ENCODE assay signal across 18 cellular contexts in genomic region chr13:72113070-72113469, GRCh38.
A peak's percentile ranks its signal among the peaks of the same experiment; 100 is the strongest.
DNase-seq lines count a peak whose midpoint lies in the region; ATAC-seq and TF ChIP-seq lines count a peak whose summit lies in the region.
"Had no signal": no experiment of that assay in that cellular context is flagged by ENCODE, and none has a peak within 500 bp of the region (broad histone marks: within the 10 kb centered on the region; RNA-seq: fewer than 3 reads in every experiment).

No MANE protein-coding gene starts in this region.

- H3K27ac Mint-ChIP-seq in activated CD8-positive, alpha-beta T cell treated with anti-CD3 and anti-CD28 coated beads for 36 hours: no peak overlapping the region
- no peak overlapping the region for H3K27ac Mint-ChIP-seq in activated CD8-positive, alpha-beta T cell treated with anti-CD3 and anti-CD28 coated beads, Interleukin-2, amount 10 ng/mL, durations not matched to agents 7 days and 5 days
- H3K27ac Mint-ChIP-seq: CD14-positive monocyte; CD4-positive, alpha-beta memory T cell; H9; IgD-negative memory B cell had no signal

- H3K4me1 Mint-ChIP-seq in activated CD8-positive, alpha-beta T cell treated with anti-CD3 and anti-CD28 coated beads for 36 hours (ENCODE audit: low read depth): no peaks in the 10 kb centered on the region
- H3K4me1 Mint-ChIP-seq in activated CD8-positive, alpha-beta T cell treated with anti-CD3 and anti-CD28 coated beads, Interleukin-2, amount 10 ng/mL, durations not matched to agents 7 days and 5 days (ENCODE audit: low read depth): no peaks in the 10 kb centered on the region
- H3K4me1 Mint-ChIP-seq: CD14-positive monocyte; CD4-positive, alpha-beta memory T cell; H9; IgD-negative memory B cell had no signal

- H3K4me3 Mint-ChIP-seq in activated CD8-positive, alpha-beta T cell treated with anti-CD3 and anti-CD28 coated beads for 36 hours: no peak overlapping the region
- no peak overlapping the region for H3K4me3 Mint-ChIP-seq in activated CD8-positive, alpha-beta T cell treated with anti-CD3 and anti-CD28 coated beads, Interleukin-2, amount 10 ng/mL, durations not matched to agents 7 days and 5 days
- H3K4me3 Mint-ChIP-seq: CD14-positive monocyte; CD4-positive, alpha-beta memory T cell; H9; IgD-negative memory B cell had no signal

- H3K27me3 ChIP-seq in foreskin keratinocyte: no peaks in the 10 kb centered on the region
- H3K27me3 ChIP-seq: BLaER1 had no signal

- no peak overlapping the region for H3K27ac ChIP-seq in foreskin keratinocyte
- H3K27ac ChIP-seq: BLaER1 had no signal

- no peak for ATAC-seq in activated CD8-positive, alpha-beta T cell treated with anti-CD3 and anti-CD28 coated beads for 36 hours
- ATAC-seq in activated CD8-positive, alpha-beta T cell treated with anti-CD3 and anti-CD28 coated beads, Interleukin-2, amount 10 ng/mL, durations not matched to agents 7 days and 5 days: no peak
- ATAC-seq in SK-N-SH treated with all-trans-retinoic acid at 6 μM for 48 hours: peak; percentile 68
- ATAC-seq in foreskin keratinocyte: peak; percentile 65
- ATAC-seq: HepG2 had no signal

- intact Hi-C loops in activated CD8-positive, alpha-beta T cell treated with anti-CD3 and anti-CD28 coated beads for 36 hours (cut with micrococcal nuclease): no loop called here

- CTCF ChIA-PET in activated CD8-positive, alpha-beta T cell treated with anti-CD3 and anti-CD28 coated beads for 36 hours (lab: Charles Lee): no interaction called here
- CTCF ChIA-PET in activated CD8-positive, alpha-beta T cell treated with anti-CD3 and anti-CD28 coated beads, Interleukin-2, amount 10 ng/mL, durations not matched to agents 7 days and 5 days (lab: Charles Lee): no interaction called here

- H3K36me3 Mint-ChIP-seq in activated CD8-positive, alpha-beta T cell treated with anti-CD3 and anti-CD28 coated beads for 36 hours (ENCODE audit: low read depth): no peaks in the 10 kb centered on the region
- no peaks in the 10 kb centered on the region for H3K36me3 Mint-ChIP-seq in activated CD8-positive, alpha-beta T cell treated with anti-CD3 and anti-CD28 coated beads, Interleukin-2, amount 10 ng/mL, durations not matched to agents 7 days and 5 days (ENCODE audit: low read depth)
- H3K36me3 Mint-ChIP-seq: CD14-positive monocyte; CD4-positive, alpha-beta memory T cell had no signal

- no peaks in the 10 kb centered on the region for H3K27me3 Mint-ChIP-seq in activated CD8-positive, alpha-beta T cell treated with anti-CD3 and anti-CD28 coated beads for 36 hours
- no peaks in the 10 kb centered on the region for H3K27me3 Mint-ChIP-seq in activated CD8-positive, alpha-beta T cell treated with anti-CD3 and anti-CD28 coated beads, Interleukin-2, amount 10 ng/mL, durations not matched to agents 7 days and 5 days (ENCODE audit: low read depth)
- H3K27me3 Mint-ChIP-seq: CD4-positive, alpha-beta memory T cell; IgD-negative memory B cell had no signal

- peak; percentile 4 for DNase-seq in activated CD8-positive, alpha-beta T cell treated with anti-CD3 and anti-CD28 coated beads for 36 hours
- DNase-seq in activated CD8-positive, alpha-beta T cell treated with anti-CD3 and anti-CD28 coated beads, Interleukin-2, amount 10 ng/mL, durations not matched to agents 7 days and 5 days: no peak
- DNase-seq in foreskin keratinocyte (peak; percentile 42 to 68), SHP77 treated with DMSO at 0.1 percent for 48 hours (lab: John Stamatoyannopoulos, UW) (no peak), OCI-M1 (lab: John Stamatoyannopoulos, UW) (no peak), SW 1271 (lab: John Stamatoyannopoulos, UW) (no peak)
- DNase-seq: 8988T; CD4-positive, alpha-beta memory T cell; DMS153; DMS79; GF-D8; H9; KBM-7 had no signal

- H3K4me1 ChIP-seq in foreskin keratinocyte: peaks cover 8% of the 10 kb centered on the region
- H3K4me1 ChIP-seq: BLaER1 had no signal

- POLR2A ChIA-PET in activated CD8-positive, alpha-beta T cell treated with anti-CD3 and anti-CD28 coated beads for 36 hours (lab: Charles Lee): no interaction called here
- POLR2A ChIA-PET in activated CD8-positive, alpha-beta T cell treated with anti-CD3 and anti-CD28 coated beads, Interleukin-2, amount 10 ng/mL, durations not matched to agents 7 days and 5 days (lab: Charles Lee): no interaction called here

- no peak for TF ChIP-seq CTCF in activated CD8-positive, alpha-beta T cell treated with anti-CD3 and anti-CD28 coated beads for 36 hours (IDR thresholded peaks at IDR 0.05)
- no peak for TF ChIP-seq CTCF in foreskin keratinocyte (conservative IDR thresholded peaks at IDR 0.05)

- peaks cover 4% of the 10 kb centered on the region for H3K9me3 Mint-ChIP-seq in activated CD8-positive, alpha-beta T cell treated with anti-CD3 and anti-CD28 coated beads for 36 hours
- no peaks in the 10 kb centered on the region for H3K9me3 Mint-ChIP-seq in activated CD8-positive, alpha-beta T cell treated with anti-CD3 and anti-CD28 coated beads, Interleukin-2, amount 10 ng/mL, durations not matched to agents 7 days and 5 days (ENCODE audit: insufficient read depth)
- H3K9me3 Mint-ChIP-seq: H9 had no signal

TF ChIP-seq in SK-N-SH treated with all-trans-retinoic acid at 6 μM for 48 hours, 23 proteins besides CTCF, POLR2A, EP300 and RAD21 (continues in another document):
- TF ChIP-seq TOX (CRISPR knock-in tag; IDR thresholded peaks at IDR 0.05; ENCODE audit: borderline replicate concordance) (no peak), CSDC2 (CRISPR knock-in tag; IDR thresholded peaks at IDR 0.05) (no peak), PPARA (CRISPR knock-in tag; IDR thresholded peaks at IDR 0.05; ENCODE audit: borderline replicate concordance) (no peak), ZC3H10 (CRISPR knock-in tag; IDR thresholded peaks at IDR 0.05) (no peak), GLIS3 (CRISPR knock-in tag; IDR thresholded peaks at IDR 0.05) (no peak), SNAI2 (CRISPR knock-in tag; IDR thresholded peaks at IDR 0.05) (no peak), CSRNP3 (CRISPR knock-in tag; IDR thresholded peaks at IDR 0.05) (no peak), CREB5 (CRISPR knock-in tag; IDR thresholded peaks at IDR 0.05; ENCODE audit: low read depth) (no peak), ZNF565 (CRISPR knock-in tag; conservative IDR thresholded peaks at IDR 0.05; ENCODE audit: low read depth) (no peak), RARB (CRISPR knock-in tag; IDR thresholded peaks at IDR 0.05) (no peak), ZNF70 (CRISPR knock-in tag; IDR thresholded peaks at IDR 0.05) (no peak), BACH2 (CRISPR knock-in tag; IDR thresholded peaks at IDR 0.05; ENCODE audit: borderline replicate concordance) (no peak), ARNTL (CRISPR knock-in tag; IDR thresholded peaks at IDR 0.05; ENCODE audit: borderline replicate concordance, low read depth) (no peak), OSR1 (CRISPR knock-in tag; IDR thresholded peaks at IDR 0.05) (no peak), PATZ1 (CRISPR knock-in tag; IDR thresholded peaks at IDR 0.05; ENCODE audit: borderline replicate concordance) (no peak), ZFP30 (CRISPR knock-in tag; IDR thresholded peaks at IDR 0.05) (no peak)

Comparison
In these comparisons a context has a peak if more than half of its experiments do, and no peak if none do; other contexts are left out.
1. DNase-seq: peak in activated CD8-positive, alpha-beta T cell treated with anti-CD3 and anti-CD28 coated beads for 36 hours (single experiment) and foreskin keratinocyte (2 of 2); none in activated CD8-positive, alpha-beta T cell treated with anti-CD3 and anti-CD28 coated beads, Interleukin-2, amount 10 ng/mL, durations not matched to agents 7 days and 5 days (single experiment), SHP77 treated with DMSO at 0.1 percent for 48 hours (single experiment), OCI-M1 (single experiment) and SW 1271 (0 of 2).
2. ATAC-seq: peak in SK-N-SH treated with all-trans-retinoic acid at 6 μM for 48 hours (single experiment) and foreskin keratinocyte (single experiment); none in activated CD8-positive, alpha-beta T cell treated with anti-CD3 and anti-CD28 coated beads for 36 hours (single experiment) and activated CD8-positive, alpha-beta T cell treated with anti-CD3 and anti-CD28 coated beads, Interleukin-2, amount 10 ng/mL, durations not matched to agents 7 days and 5 days (single experiment).